In the genomic region with DNA sequence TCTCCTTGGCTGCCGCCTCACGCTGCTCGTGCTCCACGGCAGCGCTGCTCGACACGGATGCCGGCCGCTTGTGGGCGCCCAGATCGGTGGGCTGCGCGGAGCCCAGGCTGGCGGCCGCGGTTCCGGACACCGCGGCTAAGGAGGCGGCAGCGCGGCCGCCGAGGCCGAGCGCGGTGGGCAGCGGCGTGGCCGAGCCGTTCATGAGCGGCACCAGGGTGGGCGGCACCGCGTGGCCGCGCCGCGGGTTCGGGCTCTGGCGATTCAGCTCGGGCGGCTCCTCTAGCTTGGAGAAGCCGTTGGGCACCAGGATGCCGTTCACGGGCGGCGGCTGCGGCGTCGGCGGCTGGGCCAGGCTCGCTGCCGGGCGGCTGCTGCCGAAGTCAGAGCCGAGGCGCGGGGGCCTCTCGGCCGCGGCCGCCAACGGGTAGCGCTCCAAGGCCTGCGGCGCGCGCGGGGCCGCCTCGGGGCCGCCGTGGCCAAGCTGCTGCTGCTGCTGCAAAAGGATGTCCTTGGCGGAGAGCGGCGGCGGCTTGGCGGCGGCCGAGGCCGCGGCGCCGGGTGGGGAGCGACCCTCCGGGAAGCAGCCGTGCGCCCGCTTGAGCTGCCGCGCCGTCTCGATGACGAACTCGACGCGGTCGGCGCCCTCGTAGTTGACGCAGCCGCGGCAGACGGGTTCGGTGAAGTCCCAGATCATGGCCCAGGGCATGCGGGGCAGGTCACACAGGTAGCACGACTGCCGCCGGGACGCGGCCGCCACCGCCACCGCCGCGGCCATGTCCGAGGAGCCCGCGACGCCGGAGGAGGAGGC, we compare ENCODE assay signal across 8 cellular contexts. TPM values are rescaled to one million over a fixed set of nuclear protein-coding genes. Genes with fewer than 3 reads are reported as not detected.
DNase-seq lines count a peak whose midpoint lies in the region; ATAC-seq and TF ChIP-seq lines count a peak whose summit lies in the region.

No MANE protein-coding gene starts in this region.

- intact Hi-C loops in ascending aorta (cut with DNase I), result no loop called here

- H3K4me1 Mint-ChIP-seq in T-cell, result peaks cover 60 to 70% (median 60%) of the 10 kb centered on the region in 3 donors

- DNase-seq in NOMO-1 treated with DMSO at 0.1 percent for 48 hours (lab: John Stamatoyannopoulos, UW; ENCODE audit: unreplicated experiment) (peak; percentile 48), NOMO-1 treated with dmso at 0.1 percent for 144 hours (lab: John Stamatoyannopoulos, UW; ENCODE audit: unreplicated experiment) (no peak), T-cell (peak; percentile 38 to 83 (median 75)), ascending aorta (ENCODE audit: low spot score in 2 of 2) (no peak), NCI-H524 (lab: John Stamatoyannopoulos, UW) (no peak)
- peak; percentile 64 for DNase-seq in stimulated activated CD4-positive, alpha-beta T cell treated with anti-CD3 and anti-CD28 coated beads, Interleukin-12 subunit alpha, Interleukin-12 subunit beta, amount 100 ng/mL, for 4 hours

- peaks cover 15 to 21% of the 10 kb centered on the region in 2 donors for H3K4me1 ChIP-seq in ascending aorta
- peaks cover 53% of the 10 kb centered on the region for H3K4me1 ChIP-seq in iPS-18a (ENCODE audit: control insufficient read depth, low read depth, low read length)

- peak overlapping the region; percentile 90 to 94 (median 90) for H3K4me3 Mint-ChIP-seq in T-cell

- POLR2A ChIA-PET in T-cell (lab: Charles Lee), result interaction anchor here (0.6 to 5.8 kb wide), 3 partner anchors 8 to 1258 kb away, joined by 3 to 117 read pairs (median 3); partner anchors contain the start of gene LYST (in 1 of the 2)

- no peak for TF ChIP-seq CTCF in ascending aorta (IDR thresholded peaks at IDR 0.05)

- peak; percentile 3 to 10 (median 7) for ATAC-seq in T-cell (replicated peaks in 1 of 4)
- ATAC-seq in HG02981 (IDR thresholded peaks at IDR 0.05; ENCODE audit: unreplicated experiment), result no peak

- H3K27me3 ChIP-seq in ascending aorta (no peaks in the 10 kb centered on the region), iPS-18a (ENCODE audit: control insufficient read depth, insufficient read depth, low read length) (no peaks in the 10 kb centered on the region)

- peak overlapping the region; percentile 29 for H3K9ac ChIP-seq in iPS-18a (ENCODE audit: low read length)

- H3K27me3 Mint-ChIP-seq in T-cell, result no peaks in the 10 kb centered on the region

- no peaks in the 10 kb centered on the region for H3K9me3 Mint-ChIP-seq in T-cell

- peaks cover 21 to 30% of the 10 kb centered on the region in 2 donors for H3K36me3 ChIP-seq in ascending aorta
- peaks cover 30% of the 10 kb centered on the region for H3K36me3 ChIP-seq in iPS-18a (ENCODE audit: control insufficient read depth, low read depth, low read length)

- peak overlapping the region; percentile 79 to 96 for H3K27ac Mint-ChIP-seq in T-cell

- H3K27ac ChIP-seq in ascending aorta, result peak overlapping the region; percentile 96 to 99
- H3K27ac ChIP-seq in iPS-18a (ENCODE audit: low read length), result no peak overlapping the region

- H3K4me3 ChIP-seq in ascending aorta, result peak overlapping the region; percentile 67 to 90
- peak overlapping the region; percentile 59 for H3K4me3 ChIP-seq in iPS-18a (ENCODE audit: low read length)

- no peaks in the 10 kb centered on the region for H3K9me3 ChIP-seq in ascending aorta
- H3K9me3 ChIP-seq in iPS-18a (ENCODE audit: control insufficient read depth, low read depth, low read length), result no peaks in the 10 kb centered on the region

- H3K36me3 Mint-ChIP-seq in T-cell, result peaks cover 32% of the 10 kb centered on the region

- CTCF ChIA-PET in T-cell (lab: Charles Lee), result interaction anchor here in 1 of 2 donors (5.3 kb wide), 1 partner anchor 10 kb away, joined by 55 read pairs; no protein-coding TSS in a partner anchor

RNA-seq across cellular contexts. Expression of gene IRF2BP2, which starts 1.1 kb away (rescaled TPM):
- total RNA-seq in T-cell (100 to 1,000 TPM; 141 to 406 (median 163) TPM), ascending aorta (80.0 TPM)

Comparison
In these comparisons a context has a peak if more than half of its experiments do, and no peak if none do; other contexts are left out.
1. DNase-seq: peak in NOMO-1 treated with DMSO at 0.1 percent for 48 hours (single experiment), T-cell (34 of 34) and stimulated activated CD4-positive, alpha-beta T cell treated with anti-CD3 and anti-CD28 coated beads, Interleukin-12 subunit alpha, Interleukin-12 subunit beta, amount 100 ng/mL, for 4 hours (single experiment); none in NOMO-1 treated with dmso at 0.1 percent for 144 hours (single experiment), ascending aorta (0 of 2) and NCI-H524 (0 of 2).